In the genomic region with DNA sequence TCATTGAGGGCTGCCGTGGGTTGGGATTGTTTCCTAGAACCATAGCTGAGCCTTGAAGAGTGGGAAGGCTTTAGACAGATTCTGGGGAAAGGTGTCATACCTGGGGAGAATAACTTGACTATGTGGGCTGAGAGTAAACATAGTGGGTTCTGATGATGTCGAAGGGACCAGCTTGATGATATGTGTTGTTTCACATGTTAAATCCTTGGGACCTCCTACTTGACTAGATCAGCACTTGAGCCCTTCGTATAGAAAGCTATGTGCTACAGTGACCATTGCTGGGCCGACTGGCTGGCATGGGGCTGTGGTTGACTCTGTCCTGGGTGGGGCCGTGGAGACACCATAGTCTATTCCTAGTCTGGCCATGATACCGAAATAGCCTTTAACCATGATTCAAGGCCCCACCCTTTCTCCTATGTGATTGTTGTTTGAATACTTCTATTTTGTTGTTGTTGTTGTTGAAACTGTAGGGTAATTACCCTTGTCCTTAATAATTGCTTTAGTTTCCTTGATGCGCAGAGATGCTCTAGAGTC, we compare ENCODE assay signal across 23 cellular contexts.
"Had no signal": no experiment of that assay in that cellular context is flagged by ENCODE, and none has a peak within 500 bp of the region (broad histone marks: within the 10 kb centered on the region; RNA-seq: fewer than 3 reads in every experiment).

No MANE protein-coding gene starts in this region.

- H3K36me3 Mint-ChIP-seq: activated naive CD4-positive, alpha-beta T cell treated with anti-CD3 and anti-CD28 coated beads, Interleukin-2, amount 50 U/mL, for 24 hours; activated naive CD8-positive, alpha-beta T cell treated with anti-CD3 and anti-CD28 coated beads for 36 hours had no signal

- H3K9me3 ChIP-seq: adrenal gland, ascending aorta, breast epithelium, colonic mucosa had no signal

- H3K36me3 ChIP-seq: adrenal gland, ascending aorta, breast epithelium, cardiac muscle cell, colonic mucosa, WERI-Rb-1 had no signal

- H3K27ac Mint-ChIP-seq: activated B cell treated with CpG ODN at 0.5 μM for 24 hours; activated CD4-positive, alpha-beta memory T cell treated with anti-CD3 and anti-CD28 coated beads, Interleukin-2, amount 10 ng/mL, durations not matched to agents 7 days and 5 days; activated naive CD4-positive, alpha-beta T cell treated with anti-CD3 and anti-CD28 coated beads for 36 hours; activated naive CD4-positive, alpha-beta T cell treated with anti-CD3 and anti-CD28 coated beads, Interleukin-2, amount 50 U/mL, for 24 hours; activated naive CD8-positive, alpha-beta T cell treated with anti-CD3 and anti-CD28 coated beads for 36 hours; activated naive CD8-positive, alpha-beta T cell treated with anti-CD3 and anti-CD28 coated beads, Interleukin-2, amount 50 U/mL, for 24 hours; activated T-helper 2 cell treated with anti-CD3 and anti-CD28 coated beads, Interferon-gamma antibody, Interleukin-2, Interleukin-4, amounts not matched to agents 10 μg/mL and 5 μg/mL and 100 μg/mL, durations not matched to agents 14 hours and 24 hours and 36 hours; T-helper 17 cell; T-helper 2 cell treated with Interferon-gamma antibody and Interleukin-4, amounts not matched to agents 5 μg/mL and 100 μg/mL, for 36 hours had no signal

- H3K9me3 Mint-ChIP-seq: activated B cell treated with CpG ODN at 0.5 μM for 24 hours; activated CD4-positive, alpha-beta memory T cell treated with anti-CD3 and anti-CD28 coated beads, Interleukin-2, amount 10 ng/mL, durations not matched to agents 7 days and 5 days; activated naive CD4-positive, alpha-beta T cell treated with anti-CD3 and anti-CD28 coated beads for 36 hours; activated naive CD8-positive, alpha-beta T cell treated with anti-CD3 and anti-CD28 coated beads, Interleukin-2, amount 50 U/mL, for 24 hours; activated T-helper 2 cell treated with anti-CD3 and anti-CD28 coated beads, Interferon-gamma antibody, Interleukin-2, Interleukin-4, amounts not matched to agents 10 μg/mL and 5 μg/mL and 100 μg/mL, durations not matched to agents 14 hours and 24 hours and 36 hours; T-helper 2 cell treated with Interferon-gamma antibody and Interleukin-4, amounts not matched to agents 5 μg/mL and 100 μg/mL, for 36 hours had no signal

- H3K4me3 ChIP-seq: adrenal gland, ascending aorta, breast epithelium, cardiac muscle cell, colonic mucosa had no signal

- H3K27me3 ChIP-seq: adrenal gland, ascending aorta, colonic mucosa had no signal

- DNase-seq: activated B cell treated with CpG ODN at 0.5 μM for 24 hours; activated CD4-positive, alpha-beta T cell treated with anti-CD3 and anti-CD28 coated beads, Interleukin-2, amount 50 U/mL, for 4 hours; activated CD8-positive, alpha-beta memory T cell treated with anti-CD3 and anti-CD28 coated beads for 24 hours; activated effector memory CD4-positive, alpha-beta T cell treated with anti-CD3 and anti-CD28 coated beads, Interleukin-2, amount 50 U/mL, for 16 hours; activated T-cell treated with anti-CD3 and anti-CD28 coated beads, Interleukin-2, amount 50 U/mL, for 4 hours; central memory CD4-positive, alpha-beta T cell; effector CD8-positive, alpha-beta T cell; T-helper 17 cell; T1000 had no signal

- H3K4me1 Mint-ChIP-seq: activated B cell treated with CpG ODN at 0.5 μM for 24 hours; activated CD4-positive, alpha-beta memory T cell treated with anti-CD3 and anti-CD28 coated beads, Interleukin-2, amount 10 ng/mL, durations not matched to agents 7 days and 5 days; activated naive CD4-positive, alpha-beta T cell treated with anti-CD3 and anti-CD28 coated beads, Interleukin-2, amount 50 U/mL, for 24 hours; activated naive CD8-positive, alpha-beta T cell treated with anti-CD3 and anti-CD28 coated beads for 36 hours; activated naive CD8-positive, alpha-beta T cell treated with anti-CD3 and anti-CD28 coated beads, Interleukin-2, amount 50 U/mL, for 24 hours; T-helper 17 cell had no signal

- H3K27ac ChIP-seq: adrenal gland, ascending aorta, breast epithelium, cardiac muscle cell, colonic mucosa, epithelial cell of prostate, WERI-Rb-1 had no signal

- H3K4me3 Mint-ChIP-seq: activated B cell treated with CpG ODN at 0.5 μM for 24 hours; activated CD4-positive, alpha-beta memory T cell treated with anti-CD3 and anti-CD28 coated beads, Interleukin-2, amount 10 ng/mL, durations not matched to agents 7 days and 5 days; activated naive CD4-positive, alpha-beta T cell treated with anti-CD3 and anti-CD28 coated beads for 36 hours; activated naive CD4-positive, alpha-beta T cell treated with anti-CD3 and anti-CD28 coated beads, Interleukin-2, amount 50 U/mL, for 24 hours; activated naive CD8-positive, alpha-beta T cell treated with anti-CD3 and anti-CD28 coated beads for 36 hours; activated naive CD8-positive, alpha-beta T cell treated with anti-CD3 and anti-CD28 coated beads, Interleukin-2, amount 50 U/mL, for 24 hours; activated T-cell treated with anti-CD3 and anti-CD28 coated beads, Interleukin-2, amount 50 U/mL, for 4 hours; T-helper 17 cell; T-helper 2 cell treated with Interferon-gamma antibody and Interleukin-4, amounts not matched to agents 5 μg/mL and 100 μg/mL, for 36 hours had no signal

- H3K4me1 ChIP-seq: adrenal gland, ascending aorta, breast epithelium, colonic mucosa had no signal
